17 cellular contexts compared by ENCODE assay signal in genomic region chr4:4848540-4848939, GRCh38. TPM values are rescaled to one million over a fixed set of nuclear protein-coding genes. Genes with fewer than 3 reads are reported as not detected.
DNase-seq lines count a peak whose midpoint lies in the region; ATAC-seq and TF ChIP-seq lines count a peak whose summit lies in the region.
"Had no signal": no experiment of that assay in that cellular context is flagged by ENCODE, and none has a peak within 500 bp of the region (broad histone marks: within the 10 kb centered on the region; RNA-seq: fewer than 3 reads in every experiment).

No MANE protein-coding gene starts in this region.

- ATAC-seq in RWPE2 (ENCODE audit: low read depth) (no peak), PC-3 (no peak), GM21423 (IDR thresholded peaks at IDR 0.05; ENCODE audit: unreplicated experiment) (no peak)
- ATAC-seq: A549 had no signal

- WGBS in sigmoid colon, 2 donors = 89 to 92% methylated on average over 8 of the region's 8 CpGs

- no peaks in the 10 kb centered on the region for H3K4me1 ChIP-seq in RWPE2 (ENCODE audit: insufficient read depth, poor library complexity, severe bottlenecking)
- peaks cover 0 to 13% (median 12%) of the 10 kb centered on the region in 4 donors for H3K4me1 ChIP-seq in sigmoid colon
- no peaks in the 10 kb centered on the region for H3K4me1 ChIP-seq in PC-3 (ENCODE audit: insufficient read depth, low read length)
- H3K4me1 ChIP-seq: A549, BE2C had no signal

- no peak for TF ChIP-seq EP300 in sigmoid colon (IDR thresholded peaks at IDR 0.05)

- H3K9me2 ChIP-seq in PC-3 (replicated peaks; ENCODE audit: low read length) = no peaks in the 10 kb centered on the region

- CTCF ChIA-PET in PC-3 (lab: Charles Lee) = no interaction called here

- H3F3A ChIP-seq in PC-3 (ENCODE audit: low read length, unreplicated experiment) = no peaks in the 10 kb centered on the region

- TF ChIP-seq POLR2A in sigmoid colon (IDR thresholded peaks at IDR 0.05) = no peak

- POLR2A ChIA-PET in PC-3 (lab: Charles Lee; ENCODE audit: unreplicated experiment) = no interaction called here

- H3K27me3 ChIP-seq in RWPE2 (ENCODE audit: insufficient read depth, poor library complexity, severe bottlenecking) (peaks cover 21% of the 10 kb centered on the region), sigmoid colon (peaks cover 18 to 98% (median 57%) of the 10 kb centered on the region in 3 donors), PC-3 (ENCODE audit: low read length) (no peaks in the 10 kb centered on the region)

- intact Hi-C loops in sigmoid colon (cut with DNase I) = no loop called here
- intact Hi-C loops in PC-3 (cut with micrococcal nuclease) = no loop called here

- no TSS peak for BruUV-seq in PC-3 (replicated peaks; lab: Mats Ljungman, UMichigan)

- H3K9ac ChIP-seq in PC-3 (ENCODE audit: low read length) = no peak overlapping the region
- H3K9ac ChIP-seq: GM23248 had no signal

- H3K27ac ChIP-seq in RWPE2 (ENCODE audit: poor library complexity, severe bottlenecking) (no peak overlapping the region), sigmoid colon (no peak overlapping the region), PC-3 (ENCODE audit: low read length) (no peak overlapping the region)
- H3K27ac ChIP-seq: A549, C4-2B, GM23248 had no signal

- H3K9me3 ChIP-seq in RWPE2 (ENCODE audit: severe bottlenecking) (no peaks in the 10 kb centered on the region), sigmoid colon (no peaks in the 10 kb centered on the region), PC-3 (ENCODE audit: low read length) (no peaks in the 10 kb centered on the region)
- H3K9me3 ChIP-seq: A549, BE2C had no signal

- H4K20me1 ChIP-seq in PC-3 (ENCODE audit: low read length) = no peaks in the 10 kb centered on the region

- TF ChIP-seq CTCF in RWPE2 (IDR thresholded peaks at IDR 0.05; ENCODE audit: poor library complexity, severe bottlenecking) (no peak), sigmoid colon (IDR thresholded peaks at IDR 0.05) (no peak), PC-3 (conservative IDR thresholded peaks at IDR 0.05; ENCODE audit: low read depth, low read length) (no peak)

- H3K4me2 ChIP-seq in PC-3 (ENCODE audit: low read length) = no peak overlapping the region
- H3K4me2 ChIP-seq: A549 had no signal

- no peak overlapping the region for H3K4me3 ChIP-seq in RWPE2 (ENCODE audit: severe bottlenecking)
- H3K4me3 ChIP-seq in sigmoid colon = no peak overlapping the region
- no peak overlapping the region for H3K4me3 ChIP-seq in PC-3 (ENCODE audit: low read length)
- H3K4me3 ChIP-seq: A549, GM23248 had no signal

- no peaks in the 10 kb centered on the region for H3K79me2 ChIP-seq in PC-3 (ENCODE audit: low read length)

- H2AFZ ChIP-seq in PC-3 (ENCODE audit: low read length) = no peak overlapping the region
- H2AFZ ChIP-seq: GM23248 had no signal

- peak; percentile 19 for DNase-seq in RWPE2 (ENCODE audit: low spot score)
- peak; percentile 37 for DNase-seq in ecto neural progenitor cell (ENCODE audit: low spot score)
- DNase-seq in islet precursor cell = peak; percentile 60
- peak; percentile 45 for DNase-seq in sigmoid colon
- no peak for DNase-seq in DMS153 (lab: John Stamatoyannopoulos, UW)
- DNase-seq in PC-3 = no peak
- no peak for DNase-seq in D341Med (ENCODE audit: low spot score)
- DNase-seq: BE2C; CD4-positive, alpha-beta memory T cell; DND-41; GF-D8; GM23248; H9; IMR-90 had no signal

- no peaks in the 10 kb centered on the region for H3K36me3 ChIP-seq in RWPE2 (ENCODE audit: low read depth)
- no peaks in the 10 kb centered on the region for H3K36me3 ChIP-seq in sigmoid colon
- no peaks in the 10 kb centered on the region for H3K36me3 ChIP-seq in PC-3 (ENCODE audit: low read depth, low read length)
- H3K36me3 ChIP-seq: BE2C had no signal

RNA-seq across cellular contexts. Expression of gene MSX1, which starts 10.9 kb away (rescaled TPM):
- total RNA-seq in sigmoid colon (1 to 10 TPM in 2 of 4 donors, under 1 TPM in 2; 0.71 to 7.2 (median 1.4) TPM), PC-3 (2014; rRNA removed) (7.5 and 10.4 TPM in 2 replicates)
- 1 to 10 TPM in 1 of 3 donors, under 1 TPM in 1, not detected in 1; 0.45 to 1.2 TPM for polyA plus RNA-seq in sigmoid colon
- total RNA-seq: CD4-positive, alpha-beta memory T cell; H9 had no signal
- polyA plus RNA-seq: CD4-positive, alpha-beta memory T cell had no signal

Comparison
In these comparisons a context has a peak if more than half of its experiments do, and no peak if none do; other contexts are left out.
1. DNase-seq: peak in RWPE2 (single experiment), ecto neural progenitor cell (single experiment), islet precursor cell (single experiment) and sigmoid colon (single experiment); none in DMS153 (single experiment), PC-3 (single experiment) and D341Med (single experiment).